ENCODE assay signal across 11 cellular contexts in the genomic region with DNA sequence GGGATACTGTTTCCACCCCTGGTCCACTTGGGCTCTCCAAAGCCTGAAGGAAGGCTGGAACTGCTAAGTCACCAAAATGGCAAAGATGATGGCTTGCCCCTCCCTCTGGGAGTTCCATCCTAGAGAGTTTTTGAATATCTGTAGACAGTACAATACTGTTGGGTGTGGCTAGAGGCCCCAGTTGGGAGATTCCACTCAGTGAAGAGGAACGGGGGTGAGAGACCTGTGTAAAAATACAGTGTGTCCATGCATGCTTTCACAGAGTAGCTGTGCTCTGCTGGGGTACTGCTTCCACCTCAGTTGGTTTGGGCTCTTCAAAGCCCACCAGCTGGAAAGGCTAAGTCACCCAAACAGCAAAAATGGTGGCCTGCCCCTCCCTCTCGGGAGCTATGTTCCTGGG.
"Had no signal": no experiment of that assay in that cellular context is flagged by ENCODE, and none has a peak within 500 bp of the region (broad histone marks: within the 10 kb centered on the region; RNA-seq: fewer than 3 reads in every experiment).

No MANE protein-coding gene starts in this region.

- ATAC-seq: GM23338, HCT116 had no signal

- H3K4me2 ChIP-seq: GM23338 had no signal

- H3K27ac ChIP-seq: GM23248 had no signal

- H3K9ac ChIP-seq: GM23248 had no signal

- H3K4me1 ChIP-seq: HAP-1 had no signal

- H3K4me3 ChIP-seq: GM23248, GM23338, HAP-1 had no signal

- FAIRE-seq: H1, H54 had no signal

- DNase-seq: GM23248, GOT3, H7, H9, HCEC 1CT, HFFc6 had no signal

- H3K36me3 ChIP-seq: HAP-1 had no signal

- H2AFZ ChIP-seq: GM23248, GM23338 had no signal

- H3K9me3 ChIP-seq: HAP-1 had no signal
